Comparison of ENCODE assay signal across 8 cellular contexts in the genomic region with DNA sequence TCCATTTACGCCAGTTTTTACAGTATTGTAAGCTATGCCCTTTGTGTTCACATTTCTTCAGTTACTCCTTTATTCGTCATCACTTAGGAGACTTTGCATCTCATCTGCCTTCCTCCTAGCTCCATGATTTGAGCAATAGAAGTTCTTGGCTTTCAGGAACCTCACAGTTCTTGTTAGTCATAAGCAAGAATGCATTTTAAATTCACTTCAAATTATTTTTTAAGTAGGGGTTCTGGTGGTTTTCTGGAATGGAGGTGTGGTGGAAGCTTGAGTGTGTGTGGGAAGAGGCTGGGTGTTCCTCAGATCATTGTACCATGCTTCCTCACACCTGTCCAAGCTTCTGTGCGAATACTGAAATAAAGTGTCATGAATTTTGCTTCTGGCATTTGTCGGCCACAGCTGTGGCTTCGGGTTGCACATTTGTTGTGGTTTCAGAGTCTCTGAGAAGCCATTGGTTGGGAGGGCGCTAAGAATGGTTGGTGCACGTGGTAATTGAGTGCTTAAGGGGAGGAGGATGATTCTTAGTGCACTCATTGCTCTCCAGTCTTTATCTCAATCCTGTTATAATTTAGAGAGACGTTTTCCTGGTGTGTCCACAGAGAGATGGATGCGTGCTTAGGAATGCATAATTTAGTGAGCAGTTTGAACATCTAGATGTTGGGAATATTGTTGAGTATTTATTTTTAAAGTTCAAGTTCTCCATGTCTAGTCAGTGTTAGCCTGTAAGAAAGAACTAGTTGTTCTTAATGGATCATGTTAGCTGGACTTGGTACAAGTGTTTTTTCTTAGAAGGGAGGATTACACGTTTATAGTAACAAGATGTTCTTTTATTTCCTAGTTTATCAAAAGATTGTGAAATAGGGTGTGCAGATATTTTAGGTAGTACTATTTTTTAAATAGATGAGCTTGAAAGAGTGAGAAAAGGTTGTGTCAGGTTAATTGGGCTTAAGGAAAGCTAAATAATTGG. TPM values are rescaled to one million over a fixed set of nuclear protein-coding genes. Genes with fewer than 3 reads are reported as not detected.
DNase-seq lines count a peak whose midpoint lies in the region; ATAC-seq lines count a peak whose summit lies in the region.

No MANE protein-coding gene starts in this region.

- H3K36me3 Mint-ChIP-seq in memory B cell = no peaks in the 10 kb centered on the region

- DNase-seq in stimulated activated CD4-positive, alpha-beta T cell treated with anti-CD3 and anti-CD28 coated beads, Interleukin-15, amount 100 ng/mL, for 48 hours (ENCODE audit: low read depth in 2 of 2) = peak; percentile 10 to 26
- no peak for DNase-seq in stimulated activated CD4-positive, alpha-beta T cell treated with anti-CD3 and anti-CD28 coated beads, Interleukin-4, amount 100 ng/mL, for 1 hour
- DNase-seq in RPMI7951 (ENCODE audit: low read depth) = peak; percentile 92
- peak; percentile 83 for DNase-seq in astrocyte of the hippocampus (ENCODE audit: low read depth, low spot score)
- peak; percentile 30 to 46 for DNase-seq in memory B cell (ENCODE audit: low spot score in 2 of 2)
- peak in 3 of 49 donors; percentile 16 to 19 (median 17) for DNase-seq in substantia nigra (lab: John Stamatoyannopoulos, UW)
- no peak for DNase-seq in HuH-7 (ENCODE audit: low spot score)

- ATAC-seq in HG03060 (IDR thresholded peaks at IDR 0.05; ENCODE audit: low read depth, unreplicated experiment) (peak; percentile 76), memory B cell (ENCODE audit: low read depth) (peak; percentile 94)

- peak overlapping the region; percentile 17 for H3K4me3 Mint-ChIP-seq in memory B cell

- no peaks in the 10 kb centered on the region for H3K27me3 Mint-ChIP-seq in memory B cell

- H3K4me1 Mint-ChIP-seq in memory B cell = peaks cover 59% of the 10 kb centered on the region

- H3K9me3 Mint-ChIP-seq in memory B cell = no peaks in the 10 kb centered on the region

- peak overlapping the region; percentile 3 for H3K27ac ChIP-seq in substantia nigra (ENCODE audit: low read depth, low read length, poor library complexity, severe bottlenecking)

- H3K27ac Mint-ChIP-seq in memory B cell = peak overlapping the region; percentile 75

RNA-seq across cellular contexts. Expression of gene FOXO3, which starts 31.9 kb away (rescaled TPM):
- total RNA-seq in RPMI7951 (2014; rRNA removed; shearing (Covaris generic)) = 16.2 and 19.0 TPM in 2 replicates

Comparison
In these comparisons a context has a peak if more than half of its experiments do, and no peak if none do; other contexts are left out.
1. DNase-seq: peak in stimulated activated CD4-positive, alpha-beta T cell treated with anti-CD3 and anti-CD28 coated beads, Interleukin-15, amount 100 ng/mL, for 48 hours (2 of 2), RPMI7951 (single experiment), astrocyte of the hippocampus (single experiment) and memory B cell (2 of 2); none in stimulated activated CD4-positive, alpha-beta T cell treated with anti-CD3 and anti-CD28 coated beads, Interleukin-4, amount 100 ng/mL, for 1 hour (single experiment) and HuH-7 (single experiment).